ENCODE assay signal across 1 cellular context in the genomic region with DNA sequence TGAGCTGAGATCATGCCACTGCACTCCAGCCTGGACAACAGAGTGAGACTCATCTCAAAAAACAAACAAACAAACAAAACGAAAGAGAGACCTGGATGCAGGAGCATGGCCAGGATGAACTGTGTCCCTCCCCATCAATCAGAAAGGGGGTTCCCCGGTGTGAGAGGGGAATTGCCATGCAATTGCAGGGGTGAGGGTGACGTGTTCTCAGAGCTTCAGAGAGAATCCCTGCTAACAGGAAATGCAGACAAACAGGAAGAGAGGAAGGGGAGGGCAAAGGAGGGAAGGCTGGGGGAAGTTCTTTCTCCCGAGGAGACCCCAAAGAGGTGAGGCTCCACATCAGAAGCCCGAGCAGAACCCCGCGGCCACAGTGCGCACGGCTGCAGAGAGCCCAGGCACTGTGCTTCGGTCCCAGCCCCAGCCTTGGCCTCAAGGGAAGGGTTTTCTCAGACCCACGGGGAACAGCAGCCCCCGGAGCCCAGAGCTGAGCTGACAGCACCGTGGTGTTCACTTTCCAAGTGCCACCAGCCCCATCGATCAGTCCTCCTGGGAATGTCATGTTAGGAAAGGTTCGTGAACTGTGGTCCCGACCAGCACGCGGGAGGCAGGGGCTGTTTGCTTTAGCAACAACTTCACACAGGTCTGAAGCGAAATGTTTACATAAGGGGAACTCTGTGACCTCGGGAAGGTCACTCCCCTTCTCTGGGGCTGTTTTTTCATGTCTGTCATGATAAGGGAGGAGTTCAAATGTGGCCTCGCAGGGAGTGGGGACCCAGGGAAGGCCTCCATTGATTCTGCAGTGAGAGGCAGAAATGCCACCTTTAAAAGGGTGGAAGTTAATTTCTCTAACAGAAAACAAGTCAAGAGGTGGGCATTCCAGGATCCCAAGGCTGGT.
TF ChIP-seq lines count a peak whose summit lies in the region.

No MANE protein-coding gene starts in this region.

TF ChIP-seq in HepG2, 621 proteins besides CTCF, POLR2A, EP300 and RAD21 (continued from another document and continues in another):
- TF ChIP-seq, protein P1, sequence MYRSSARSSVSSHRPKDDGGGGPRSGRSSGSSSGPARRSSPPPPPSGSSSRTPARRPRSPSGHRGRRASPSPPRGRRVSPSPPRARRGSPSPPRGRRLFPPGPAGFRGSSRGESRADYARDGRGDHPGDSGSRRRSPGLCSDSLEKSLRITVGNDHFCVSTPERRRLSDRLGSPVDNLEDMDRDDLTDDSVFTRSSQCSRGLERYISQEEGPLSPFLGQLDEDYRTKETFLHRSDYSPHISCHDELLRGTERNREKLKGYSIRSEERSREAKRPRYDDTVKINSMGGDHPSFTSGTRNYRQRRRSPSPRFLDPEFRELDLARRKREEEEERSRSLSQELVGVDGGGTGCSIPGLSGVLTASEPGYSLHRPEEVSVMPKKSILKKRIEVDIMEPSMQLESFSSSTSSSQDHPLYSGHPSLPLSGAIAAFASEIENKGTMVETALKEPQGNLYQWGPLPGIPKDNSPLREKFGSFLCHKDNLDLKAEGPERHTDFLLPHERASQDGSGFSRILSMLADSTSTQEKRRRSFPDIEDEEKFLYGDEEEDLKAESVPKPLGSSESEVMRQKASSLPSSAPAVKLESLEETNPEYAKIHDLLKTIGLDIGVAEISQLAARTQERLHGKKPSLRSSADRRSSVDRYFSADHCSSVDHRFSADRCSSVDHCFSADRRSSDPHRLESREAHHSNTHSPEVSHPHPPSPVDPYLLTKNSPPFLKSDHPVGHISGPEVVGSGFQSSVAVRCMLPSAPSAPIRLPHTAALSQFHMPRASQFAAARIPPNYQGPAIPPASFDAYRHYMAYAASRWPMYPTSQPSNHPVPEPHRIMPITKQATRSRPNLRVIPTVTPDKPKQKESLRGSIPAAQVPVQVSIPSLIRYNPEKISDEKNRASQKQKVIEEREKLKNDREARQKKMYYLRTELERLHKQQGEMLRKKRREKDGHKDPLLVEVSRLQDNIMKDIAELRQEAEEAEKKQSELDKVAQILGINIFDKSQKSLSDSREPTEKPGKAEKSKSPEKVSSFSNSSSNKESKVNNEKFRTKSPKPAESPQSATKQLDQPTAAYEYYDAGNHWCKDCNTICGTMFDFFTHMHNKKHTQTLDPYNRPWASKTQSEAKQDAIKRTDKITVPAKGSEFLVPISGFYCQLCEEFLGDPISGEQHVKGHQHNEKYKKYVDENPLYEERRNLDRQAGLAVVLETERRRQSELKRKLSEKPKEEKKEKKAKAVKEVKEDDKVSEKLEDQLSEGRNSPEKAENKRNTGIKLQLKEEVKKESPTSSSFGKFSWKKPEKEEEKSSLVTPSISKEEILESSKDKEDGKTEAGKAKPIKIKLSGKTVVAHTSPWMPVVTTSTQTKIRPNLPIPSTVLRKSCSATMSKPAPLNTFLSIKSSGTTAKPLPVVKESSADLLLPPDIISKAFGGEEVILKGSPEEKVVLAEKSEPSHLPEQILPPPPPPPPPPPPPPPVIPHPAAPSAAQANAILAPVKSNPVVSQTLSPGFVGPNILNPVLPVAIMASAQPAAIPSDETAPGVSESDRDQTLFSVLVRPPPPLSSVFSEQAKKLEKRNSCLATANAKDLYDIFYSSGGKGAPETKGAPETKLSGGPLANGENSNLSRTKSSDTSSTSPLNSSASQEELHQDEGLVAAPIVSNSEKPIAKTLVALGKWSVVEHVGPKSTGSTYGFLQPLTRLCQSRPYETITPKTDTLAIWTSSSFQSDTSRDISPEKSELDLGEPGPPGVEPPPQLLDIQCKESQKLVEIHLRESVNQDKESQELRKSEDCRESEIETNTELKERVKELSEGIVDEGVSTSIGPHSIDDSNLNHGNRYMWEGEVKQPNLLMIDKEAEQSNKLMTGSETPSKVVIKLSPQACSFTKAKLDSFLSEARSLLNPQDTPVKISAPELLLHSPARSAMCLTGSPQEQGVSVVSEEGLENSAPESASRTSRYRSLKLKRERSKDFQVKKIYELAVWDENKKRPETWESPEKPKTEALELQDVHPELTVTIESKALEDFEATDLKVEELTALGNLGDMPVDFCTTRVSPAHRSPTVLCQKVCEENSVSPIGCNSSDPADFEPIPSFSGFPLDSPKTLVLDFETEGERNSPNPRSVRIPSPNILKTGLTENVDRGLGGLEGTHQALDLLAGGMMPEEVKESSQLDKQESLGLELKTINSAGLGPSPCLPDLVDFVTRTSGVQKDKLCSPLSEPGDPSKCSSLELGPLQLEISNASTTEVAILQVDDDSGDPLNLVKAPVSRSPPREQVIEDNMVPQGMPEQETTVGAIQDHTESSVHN (CRISPR knock-in tag; IDR thresholded peaks at IDR 0.05), result peak; percentile 95
- TF ChIP-seq ZNF652 (CRISPR knock-in tag; IDR thresholded peaks at IDR 0.05; ENCODE audit: borderline replicate concordance, low read depth) (peak; percentile 55; the same call in 1 of the 2 replicates), KAT7 (CRISPR knock-in tag; IDR thresholded peaks at IDR 0.05; ENCODE audit: borderline replicate concordance) (0 out of 2 replicates have a peak, but pooled peaks have one; percentile 50), ZFP1 (CRISPR knock-in tag; IDR thresholded peaks at IDR 0.05) (peak; percentile 93), TGIF2 (CRISPR knock-in tag; IDR thresholded peaks at IDR 0.05) (peak; percentile 70), ZNF572 (CRISPR knock-in tag; IDR thresholded peaks at IDR 0.05) (no peak), NCOA5 (CRISPR knock-in tag; IDR thresholded peaks at IDR 0.05) (no peak), DNMT3B (CRISPR knock-in tag; conservative IDR thresholded peaks at IDR 0.05) (peak; percentile 68; the same call in 1 of the 2 replicates), RXRB (CRISPR knock-in tag; IDR thresholded peaks at IDR 0.05; ENCODE audit: borderline replicate concordance) (peak; percentile 99), NKX3-1 (CRISPR knock-in tag; IDR thresholded peaks at IDR 0.05) (peak; percentile 90), ZNF720 (CRISPR knock-in tag; IDR thresholded peaks at IDR 0.05) (no peak), IRF2 (CRISPR knock-in tag; IDR thresholded peaks at IDR 0.05) (peak; percentile 96), SRSF9 (IDR thresholded peaks at IDR 0.05; ENCODE audit: borderline replicate concordance, insufficient read depth, low read depth, low read length, poor library complexity, severe bottlenecking) (no peak), KAT8 (CRISPR knock-in tag; IDR thresholded peaks at IDR 0.05) (peak; percentile 84), ATM (IDR thresholded peaks at IDR 0.05; ENCODE audit: borderline replicate concordance) (no peak), MBNL3 (CRISPR knock-in tag; conservative IDR thresholded peaks at IDR 0.05) (no peak), MED8 (CRISPR knock-in tag; IDR thresholded peaks at IDR 0.05; ENCODE audit: insufficient replicate concordance) (no peak), AKAP8 (CRISPR knock-in tag; IDR thresholded peaks at IDR 0.05) (peak; percentile 92), NFIC (IDR thresholded peaks at IDR 0.05; ENCODE audit: low read length) (peak; percentile 77; the same call in 1 of the 2 replicates), ZNF629 (CRISPR knock-in tag; conservative IDR thresholded peaks at IDR 0.05) (peak; percentile 49), ZNF292 (CRISPR knock-in tag; IDR thresholded peaks at IDR 0.05; ENCODE audit: borderline replicate concordance, low read depth) (peak; percentile 84; the same call in 1 of the 2 replicates)
- TF ChIP-seq, protein P2, sequence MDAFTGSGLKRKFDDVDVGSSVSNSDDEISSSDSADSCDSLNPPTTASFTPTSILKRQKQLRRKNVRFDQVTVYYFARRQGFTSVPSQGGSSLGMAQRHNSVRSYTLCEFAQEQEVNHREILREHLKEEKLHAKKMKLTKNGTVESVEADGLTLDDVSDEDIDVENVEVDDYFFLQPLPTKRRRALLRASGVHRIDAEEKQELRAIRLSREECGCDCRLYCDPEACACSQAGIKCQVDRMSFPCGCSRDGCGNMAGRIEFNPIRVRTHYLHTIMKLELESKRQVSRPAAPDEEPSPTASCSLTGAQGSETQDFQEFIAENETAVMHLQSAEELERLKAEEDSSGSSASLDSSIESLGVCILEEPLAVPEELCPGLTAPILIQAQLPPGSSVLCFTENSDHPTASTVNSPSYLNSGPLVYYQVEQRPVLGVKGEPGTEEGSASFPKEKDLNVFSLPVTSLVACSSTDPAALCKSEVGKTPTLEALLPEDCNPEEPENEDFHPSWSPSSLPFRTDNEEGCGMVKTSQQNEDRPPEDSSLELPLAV (CRISPR knock-in tag; conservative IDR thresholded peaks at IDR 0.05; ENCODE audit: low read depth), result no peak
- TF ChIP-seq, protein P3, sequence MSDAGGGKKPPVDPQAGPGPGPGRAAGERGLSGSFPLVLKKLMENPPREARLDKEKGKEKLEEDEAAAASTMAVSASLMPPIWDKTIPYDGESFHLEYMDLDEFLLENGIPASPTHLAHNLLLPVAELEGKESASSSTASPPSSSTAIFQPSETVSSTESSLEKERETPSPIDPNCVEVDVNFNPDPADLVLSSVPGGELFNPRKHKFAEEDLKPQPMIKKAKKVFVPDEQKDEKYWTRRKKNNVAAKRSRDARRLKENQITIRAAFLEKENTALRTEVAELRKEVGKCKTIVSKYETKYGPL (CRISPR knock-in tag; IDR thresholded peaks at IDR 0.05), result 0 out of 2 replicates have a peak, but pooled peaks have one; percentile 61
- TF ChIP-seq, protein P4, sequence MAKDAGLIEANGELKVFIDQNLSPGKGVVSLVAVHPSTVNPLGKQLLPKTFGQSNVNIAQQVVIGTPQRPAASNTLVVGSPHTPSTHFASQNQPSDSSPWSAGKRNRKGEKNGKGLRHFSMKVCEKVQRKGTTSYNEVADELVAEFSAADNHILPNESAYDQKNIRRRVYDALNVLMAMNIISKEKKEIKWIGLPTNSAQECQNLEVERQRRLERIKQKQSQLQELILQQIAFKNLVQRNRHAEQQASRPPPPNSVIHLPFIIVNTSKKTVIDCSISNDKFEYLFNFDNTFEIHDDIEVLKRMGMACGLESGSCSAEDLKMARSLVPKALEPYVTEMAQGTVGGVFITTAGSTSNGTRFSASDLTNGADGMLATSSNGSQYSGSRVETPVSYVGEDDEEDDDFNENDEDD (CRISPR knock-in tag; IDR thresholded peaks at IDR 0.05; ENCODE audit: borderline replicate concordance), result peak; percentile 75; the same call in 1 of the 2 replicates
- TF ChIP-seq, protein P5, sequence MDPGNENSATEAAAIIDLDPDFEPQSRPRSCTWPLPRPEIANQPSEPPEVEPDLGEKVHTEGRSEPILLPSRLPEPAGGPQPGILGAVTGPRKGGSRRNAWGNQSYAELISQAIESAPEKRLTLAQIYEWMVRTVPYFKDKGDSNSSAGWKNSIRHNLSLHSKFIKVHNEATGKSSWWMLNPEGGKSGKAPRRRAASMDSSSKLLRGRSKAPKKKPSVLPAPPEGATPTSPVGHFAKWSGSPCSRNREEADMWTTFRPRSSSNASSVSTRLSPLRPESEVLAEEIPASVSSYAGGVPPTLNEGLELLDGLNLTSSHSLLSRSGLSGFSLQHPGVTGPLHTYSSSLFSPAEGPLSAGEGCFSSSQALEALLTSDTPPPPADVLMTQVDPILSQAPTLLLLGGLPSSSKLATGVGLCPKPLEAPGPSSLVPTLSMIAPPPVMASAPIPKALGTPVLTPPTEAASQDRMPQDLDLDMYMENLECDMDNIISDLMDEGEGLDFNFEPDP (CRISPR knock-in tag; conservative IDR thresholded peaks at IDR 0.05), result no peak
- TF ChIP-seq, protein P6, sequence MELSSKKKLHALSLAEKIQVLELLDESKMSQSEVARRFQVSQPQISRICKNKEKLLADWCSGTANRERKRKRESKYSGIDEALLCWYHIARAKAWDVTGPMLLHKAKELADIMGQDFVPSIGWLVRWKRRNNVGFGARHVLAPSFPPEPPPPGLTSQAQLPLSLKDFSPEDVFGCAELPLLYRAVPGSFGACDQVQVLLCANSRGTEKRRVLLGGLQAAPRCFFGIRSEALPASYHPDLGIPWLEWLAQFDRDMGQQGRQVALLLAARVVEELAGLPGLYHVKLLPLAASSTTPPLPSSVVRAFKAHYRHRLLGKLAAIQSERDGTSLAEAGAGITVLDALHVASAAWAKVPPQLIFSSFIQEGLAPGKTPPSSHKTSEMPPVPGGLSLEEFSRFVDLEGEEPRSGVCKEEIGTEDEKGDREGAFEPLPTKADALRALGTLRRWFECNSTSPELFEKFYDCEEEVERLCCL (CRISPR knock-in tag; IDR thresholded peaks at IDR 0.05; ENCODE audit: borderline replicate concordance), result 0 out of 2 replicates have a peak, but pooled peaks have one; percentile 71
- TF ChIP-seq, protein P7, sequence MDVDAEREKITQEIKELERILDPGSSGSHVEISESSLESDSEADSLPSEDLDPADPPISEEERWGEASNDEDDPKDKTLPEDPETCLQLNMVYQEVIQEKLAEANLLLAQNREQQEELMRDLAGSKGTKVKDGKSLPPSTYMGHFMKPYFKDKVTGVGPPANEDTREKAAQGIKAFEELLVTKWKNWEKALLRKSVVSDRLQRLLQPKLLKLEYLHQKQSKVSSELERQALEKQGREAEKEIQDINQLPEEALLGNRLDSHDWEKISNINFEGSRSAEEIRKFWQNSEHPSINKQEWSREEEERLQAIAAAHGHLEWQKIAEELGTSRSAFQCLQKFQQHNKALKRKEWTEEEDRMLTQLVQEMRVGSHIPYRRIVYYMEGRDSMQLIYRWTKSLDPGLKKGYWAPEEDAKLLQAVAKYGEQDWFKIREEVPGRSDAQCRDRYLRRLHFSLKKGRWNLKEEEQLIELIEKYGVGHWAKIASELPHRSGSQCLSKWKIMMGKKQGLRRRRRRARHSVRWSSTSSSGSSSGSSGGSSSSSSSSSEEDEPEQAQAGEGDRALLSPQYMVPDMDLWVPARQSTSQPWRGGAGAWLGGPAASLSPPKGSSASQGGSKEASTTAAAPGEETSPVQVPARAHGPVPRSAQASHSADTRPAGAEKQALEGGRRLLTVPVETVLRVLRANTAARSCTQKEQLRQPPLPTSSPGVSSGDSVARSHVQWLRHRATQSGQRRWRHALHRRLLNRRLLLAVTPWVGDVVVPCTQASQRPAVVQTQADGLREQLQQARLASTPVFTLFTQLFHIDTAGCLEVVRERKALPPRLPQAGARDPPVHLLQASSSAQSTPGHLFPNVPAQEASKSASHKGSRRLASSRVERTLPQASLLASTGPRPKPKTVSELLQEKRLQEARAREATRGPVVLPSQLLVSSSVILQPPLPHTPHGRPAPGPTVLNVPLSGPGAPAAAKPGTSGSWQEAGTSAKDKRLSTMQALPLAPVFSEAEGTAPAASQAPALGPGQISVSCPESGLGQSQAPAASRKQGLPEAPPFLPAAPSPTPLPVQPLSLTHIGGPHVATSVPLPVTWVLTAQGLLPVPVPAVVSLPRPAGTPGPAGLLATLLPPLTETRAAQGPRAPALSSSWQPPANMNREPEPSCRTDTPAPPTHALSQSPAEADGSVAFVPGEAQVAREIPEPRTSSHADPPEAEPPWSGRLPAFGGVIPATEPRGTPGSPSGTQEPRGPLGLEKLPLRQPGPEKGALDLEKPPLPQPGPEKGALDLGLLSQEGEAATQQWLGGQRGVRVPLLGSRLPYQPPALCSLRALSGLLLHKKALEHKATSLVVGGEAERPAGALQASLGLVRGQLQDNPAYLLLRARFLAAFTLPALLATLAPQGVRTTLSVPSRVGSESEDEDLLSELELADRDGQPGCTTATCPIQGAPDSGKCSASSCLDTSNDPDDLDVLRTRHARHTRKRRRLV (CRISPR knock-in tag; IDR thresholded peaks at IDR 0.05), result no peak
- TF ChIP-seq, protein P8, sequence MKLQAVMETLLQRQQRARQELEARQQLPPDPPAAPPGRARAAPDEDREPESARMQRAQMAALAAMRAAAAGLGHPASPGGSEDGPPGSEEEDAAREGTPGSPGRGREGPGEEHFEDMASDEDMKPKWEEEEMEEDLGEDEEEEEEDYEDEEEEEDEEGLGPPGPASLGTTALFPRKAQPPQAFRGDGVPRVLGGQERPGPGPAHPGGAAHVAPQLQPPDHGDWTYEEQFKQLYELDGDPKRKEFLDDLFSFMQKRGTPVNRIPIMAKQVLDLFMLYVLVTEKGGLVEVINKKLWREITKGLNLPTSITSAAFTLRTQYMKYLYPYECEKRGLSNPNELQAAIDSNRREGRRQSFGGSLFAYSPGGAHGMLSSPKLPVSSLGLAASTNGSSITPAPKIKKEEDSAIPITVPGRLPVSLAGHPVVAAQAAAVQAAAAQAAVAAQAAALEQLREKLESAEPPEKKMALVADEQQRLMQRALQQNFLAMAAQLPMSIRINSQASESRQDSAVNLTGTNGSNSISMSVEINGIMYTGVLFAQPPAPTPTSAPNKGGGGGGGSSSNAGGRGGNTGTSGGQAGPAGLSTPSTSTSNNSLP (IDR thresholded peaks at IDR 0.05; ENCODE audit: low read depth, low read length), result peak; percentile 69; the same call in 1 of the 2 replicates
